In the genomic region with DNA sequence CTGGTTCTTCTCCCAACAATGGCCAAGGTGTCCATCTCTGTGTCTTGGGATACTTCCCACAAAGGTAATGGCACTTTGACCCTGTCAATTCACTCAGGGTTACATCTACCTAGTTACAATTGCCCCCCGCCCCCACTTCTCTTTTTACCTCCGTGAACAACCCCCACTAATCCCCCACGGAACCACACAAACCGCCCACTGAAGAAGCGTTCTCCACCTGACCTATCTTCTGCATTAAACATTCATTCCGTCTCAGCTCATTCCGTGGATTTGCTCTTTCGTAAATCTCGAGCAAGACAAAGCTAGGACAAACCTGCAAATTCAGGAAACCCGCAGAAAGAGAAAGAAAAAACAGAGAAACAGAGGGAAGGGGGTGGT, we compare ENCODE assay signal across 8 cellular contexts. TPM values are rescaled to one million over a fixed set of nuclear protein-coding genes. Genes with fewer than 3 reads are reported as not detected.
DNase-seq lines count a peak whose midpoint lies in the region; ATAC-seq, FAIRE-seq and TF ChIP-seq lines count a peak whose summit lies in the region.

No MANE protein-coding gene starts in this region.

- H2AFZ ChIP-seq in K562 (ENCODE audit: low read depth, low read length): peak overlapping the region; percentile 90

- no peak for TF ChIP-seq EP300 in K562 (IDR thresholded peaks at IDR 0.05; ENCODE audit: low read length)

- no peaks in the 10 kb centered on the region for H3K27me3 ChIP-seq in HL-60 (ENCODE audit: insufficient read depth, poor library complexity, severe bottlenecking)
- no peaks in the 10 kb centered on the region for H3K27me3 ChIP-seq in K562 (ENCODE audit: control insufficient read depth in 2 of 2, insufficient read depth in 2 of 2, low read length in 2 of 2)

- POLR2A ChIA-PET in AG04449 (lab: Yijun Ruan, JAX) (interaction anchor here (0.7 to 0.9 kb wide), 2 partner anchors 8 to 40 kb away, joined by 3 to 5 read pairs; a partner anchor contains a TSS), K562 (lab: Yijun Ruan, JAX) (interaction anchor here (0.6 to 1.8 kb wide), 6 partner anchors 10 to 648 kb away, joined by 3 to 5 read pairs (median 3); a partner anchor contains a TSS)

- no TSS peak for BruUV-seq in K562 (replicated peaks; lab: Mats Ljungman, UMichigan)

- in situ Hi-C loops in K562 (cut with MboI): no loop called here

- TF ChIP-seq RAD21 in K562 (CRISPR knock-in tag; conservative IDR thresholded peaks at IDR 0.05 in 1 of 2, IDR thresholded peaks at IDR 0.05 in 1 of 2): no peak

- H3K4me3 ChIP-seq in AG04449 (ENCODE audit: low read depth, low read length) (peak overlapping the region; percentile 84), HL-60 (replicated peaks; ENCODE audit: insufficient read depth, low read length) (peak overlapping the region; percentile 84), K562 (peak overlapping the region; percentile 95), mesodermal cell (ENCODE audit: extremely low read depth, insufficient read depth, low read length, poor library complexity, severe bottlenecking) (peak overlapping the region; percentile 92)

- FAIRE-seq in K562 (lab: Jason Lieb, UNC): no peak

- intact Hi-C loops in K562 (cut with micrococcal nuclease): loop anchor here (1.0 to 10.0 kb wide), 3 partner anchors 41 to 1759 kb away; a partner anchor contains a TSS

- peak overlapping the region; percentile 89 to 97 for H3K9ac ChIP-seq in K562 (ENCODE audit: insufficient read depth in 1 of 2, low read depth in 2 of 2, low read length in 2 of 2)

- ATAC-seq in K562 (peak; percentile 6), HG02884 (IDR thresholded peaks at IDR 0.05; ENCODE audit: unreplicated experiment) (no peak), GM21423 (IDR thresholded peaks at IDR 0.05; ENCODE audit: unreplicated experiment) (no peak)

- H3K79me2 ChIP-seq in K562 (ENCODE audit: control insufficient read depth, insufficient read depth, low read length): peaks cover 91% of the 10 kb centered on the region

- H3K9me3 ChIP-seq in K562 (replicated peaks; ENCODE audit: control insufficient read depth, insufficient read depth, low read depth, low read length): no peaks in the 10 kb centered on the region
- H3K9me3 ChIP-seq in mesodermal cell (ENCODE audit: control insufficient read depth, low read length): no peaks in the 10 kb centered on the region

- TF ChIP-seq CTCF in AG04449 (IDR thresholded peaks at IDR 0.05; ENCODE audit: insufficient read depth, low read length, missing control alignments) (no peak), HL-60 (IDR thresholded peaks at IDR 0.05; ENCODE audit: insufficient read depth, low read length) (no peak), K562 (IDR thresholded peaks at IDR 0.05 in 2 of 3, conservative IDR thresholded peaks at IDR 0.05 in 1 of 3; ENCODE audit: insufficient read depth in 2 of 3, low read depth in 1 of 3, low read length in 3 of 3) (no peak)

- H3K36me3 ChIP-seq in K562 (ENCODE audit: control insufficient read depth, insufficient read depth, low read length) (peaks cover 4% of the 10 kb centered on the region; the same call in 1 of the 3 replicates), mesodermal cell (ENCODE audit: control insufficient read depth, insufficient read depth, low read length) (no peaks in the 10 kb centered on the region)

- H3K4me1 ChIP-seq in K562 (replicated peaks in 1 of 2; ENCODE audit: control insufficient read depth in 2 of 2, insufficient read depth in 2 of 2, low read length in 2 of 2) (peaks cover 0 to 22% of the 10 kb centered on the region in 2 experiments; a peak in 3 of 5 replicates), mesodermal cell (ENCODE audit: control insufficient read depth, insufficient read depth, low read length, poor library complexity, severe bottlenecking) (peaks cover 7% of the 10 kb centered on the region)

- WGBS in K562 (ENCODE audit: insufficient coverage, low coverage, missing lambda C conversion rate): 0% methylated on average over 10 of the region's 10 CpGs
- WGBS in mesodermal cell (ENCODE audit: insufficient coverage in 2 of 2), 2 experiments: 0% methylated on average over 4 of the region's 10 CpGs

- peak overlapping the region; percentile 95 for H3K4me2 ChIP-seq in K562 (ENCODE audit: insufficient read depth, low read length)

- H3K27ac ChIP-seq in HL-60 (replicated peaks) (peak overlapping the region; percentile 90), K562 (ENCODE audit: extremely low read depth, low read depth, low read length) (peak overlapping the region; percentile 83), mesodermal cell (ENCODE audit: low read depth, low read length, severe bottlenecking) (peak overlapping the region; percentile 78)

- no peak for TF ChIP-seq POLR2A in K562 (conservative IDR thresholded peaks at IDR 0.05)

- DNase-seq in AG04449 (ENCODE audit: low read depth, low spot score): no peak
- peak in 1 of 2 experiments; percentile 30 for DNase-seq in HL-60 (ENCODE audit: low read depth in 1 of 2, low spot score in 1 of 2)
- DNase-seq in K562 (ENCODE audit: extremely low read depth in 1 of 4, low spot score in 3 of 4): peak in 3 of 4 experiments; percentile 8 to 29 (median 14)
- DNase-seq in foreskin melanocyte: no peak
- no peak for DNase-seq in SHP77 treated with DMSO at 0.1 percent for 48 hours (lab: John Stamatoyannopoulos, UW)

- no peaks in the 10 kb centered on the region; the same call in 1 of the 2 replicates for H4K20me1 ChIP-seq in K562 (replicated peaks; ENCODE audit: control insufficient read depth, insufficient read depth, low read length)

- no peaks in the 10 kb centered on the region for H3K9me1 ChIP-seq in K562 (ENCODE audit: control insufficient read depth, insufficient read depth, low read length)

- CTCF ChIA-PET in AG04449 (lab: Yijun Ruan, JAX) (interaction anchor here (1.2 to 3.7 kb wide), 6 partner anchors 13 to 262 kb away, joined by 3 to 28 read pairs (median 7); a partner anchor contains a TSS), K562 (lab: Yijun Ruan, JAX; ENCODE audit: low intra/inter-chr PET ratio) (no interaction called here)

RNA-seq across cellular contexts. Expression of a gene that starts 0.7 kb away (rescaled TPM):
- total RNA-seq in K562 (2011; cell fraction: chromatin; rRNA removed; ENCODE audit: low replicate concordance): 14.6 and 50.2 TPM in 2 replicates
- total RNA-seq in K562 (2011; cell fraction: nucleolus; rRNA removed): 9.2 and 12.1 TPM in 2 replicates
- 30.1 and 51.8 TPM in 2 replicates for total RNA-seq in K562 (2011; cell fraction: nucleoplasm; rRNA removed)
- total RNA-seq in K562 (2014; rRNA removed) (16.3 and 17.1 TPM in 2 replicates), K562 (2014; rRNA removed; fragmentation: Illumina TruSeq; extraction: Trizol) (31.2 and 37.1 TPM in 2 replicates), K562 (2015; rRNA removed; fragmentation: Illumina TruSeq; extraction: Trizol) (27.0 and 29.2 TPM in 2 replicates), K562 (2021) (27.4 and 29.5 TPM in 2 replicates)
- polyA plus RNA-seq in K562 (2011; rRNA removed) (14.0 and 15.0 TPM in 2 replicates), K562 (2014; fragmentation: Illumina TruSeq; extraction: Trizol) (20.6 and 21.3 TPM in 2 replicates), K562 (2014; fragmentation: Nextera tagmentation; extraction: Ambion mirVana) (1 to 10 TPM; 6.5 to 9.0 TPM), K562 (2014; rRNA removed) (16.3 and 16.7 TPM in 2 replicates)
- 2.8 and 6.8 TPM in 2 replicates for polyA plus RNA-seq in K562 (2011; cell fraction: cytosol; rRNA removed)
- polyA plus RNA-seq in K562 (2011; cell fraction: nucleus; rRNA removed): 6.6 and 11.8 TPM in 2 replicates
- polyA plus RNA-seq in K562 (2012): 23.0 and 34.7 TPM in 2 replicates
- polyA minus RNA-seq in K562 (2011; rRNA and poly(A)+ RNA removed): 30.7 and 39.1 TPM in 2 replicates
- polyA minus RNA-seq in K562 (2011; cell fraction: cytosol; rRNA and poly(A)+ RNA removed): 7.9 and 8.2 TPM in 2 replicates
- polyA minus RNA-seq in K562 (2011; cell fraction: nucleus; rRNA and poly(A)+ RNA removed): 6.6 and 12.9 TPM in 2 replicates
- 95.0 TPM for polyA plus RNA-seq in mesodermal cell (2013, experiment 1 of 2)
- 101 TPM for polyA plus RNA-seq in mesodermal cell (2013, experiment 2 of 2)

RNA-seq across cellular contexts. Expression of a gene that starts 40.3 kb away (rescaled TPM):
- total RNA-seq in K562 (2011; cell fraction: chromatin; rRNA removed; ENCODE audit: low replicate concordance): 16.2 and 38.9 TPM in 2 replicates
- 35.9 and 40.2 TPM in 2 replicates for total RNA-seq in K562 (2011; cell fraction: nucleolus; rRNA removed)
- total RNA-seq in K562 (2011; cell fraction: nucleoplasm; rRNA removed): 46.6 and 74.0 TPM in 2 replicates
- total RNA-seq in K562 (2014; rRNA removed) (182 and 234 TPM in 2 replicates), K562 (2014; rRNA removed; fragmentation: Illumina TruSeq; extraction: Trizol) (546 and 593 TPM in 2 replicates), K562 (2015; rRNA removed; fragmentation: Illumina TruSeq; extraction: Trizol) (529 and 585 TPM in 2 replicates), K562 (2021) (548 and 636 TPM in 2 replicates)
- polyA plus RNA-seq in K562 (2011; rRNA removed) (833 and 852 TPM in 2 replicates), K562 (2014; fragmentation: Illumina TruSeq; extraction: Trizol) (472 and 685 TPM in 2 replicates), K562 (2014; fragmentation: Nextera tagmentation; extraction: Ambion mirVana) (1,000 to 10,000 TPM; 1,858 to 2,216 TPM), K562 (2014; rRNA removed) (402 and 501 TPM in 2 replicates)
- polyA plus RNA-seq in K562 (2011; cell fraction: cytosol; rRNA removed): 229 and 319 TPM in 2 replicates
- polyA plus RNA-seq in K562 (2011; cell fraction: nucleus; rRNA removed): 197 and 351 TPM in 2 replicates
- polyA plus RNA-seq in K562 (2012): 641 and 749 TPM in 2 replicates
- polyA minus RNA-seq in K562 (2011; rRNA and poly(A)+ RNA removed): 40.4 and 45.6 TPM in 2 replicates
- 38.7 and 61.6 TPM in 2 replicates for polyA minus RNA-seq in K562 (2011; cell fraction: cytosol; rRNA and poly(A)+ RNA removed)
- 12.9 and 28.1 TPM in 2 replicates for polyA minus RNA-seq in K562 (2011; cell fraction: nucleus; rRNA and poly(A)+ RNA removed)
- polyA plus RNA-seq in mesodermal cell (2013, experiment 1 of 2): 291 TPM
- 294 TPM for polyA plus RNA-seq in mesodermal cell (2013, experiment 2 of 2)

Comparison
In these comparisons a context has a peak if more than half of its experiments do, and no peak if none do; other contexts are left out.
1. DNase-seq: peak in K562 (3 of 4); none in AG04449 (single experiment), foreskin melanocyte (single experiment) and SHP77 treated with DMSO at 0.1 percent for 48 hours (single experiment).
2. Peak in every context shown above with its lines, with median percentiles within 50 percentile points of each other: H3K4me3 ChIP-seq and H3K27ac ChIP-seq.